3 cellular contexts compared by ENCODE assay signal in the genomic region with DNA sequence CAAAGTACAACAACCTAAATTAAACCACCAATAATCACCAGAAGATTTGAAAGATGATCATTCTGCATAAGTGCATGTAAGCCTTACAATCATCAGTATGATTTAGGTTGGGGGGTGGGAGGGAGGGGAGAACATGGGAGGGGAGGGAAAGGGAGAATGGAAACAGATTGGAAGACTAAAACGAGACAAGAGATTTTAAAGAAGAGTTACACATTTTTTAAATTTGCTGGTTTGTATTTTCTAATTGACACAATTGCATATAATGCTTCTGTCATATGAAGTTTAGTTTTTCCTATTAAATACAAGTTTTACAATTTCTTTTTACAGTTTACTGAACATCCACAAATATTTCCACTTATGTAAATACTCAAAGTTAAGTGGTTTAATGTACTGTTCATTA.
TF ChIP-seq lines count a peak whose summit lies in the region.

No MANE protein-coding gene starts in this region.

TF ChIP-seq in HepG2, 621 proteins besides CTCF, POLR2A, EP300 and RAD21:
- no peak for TF ChIP-seq MEF2D (CRISPR knock-in tag; IDR thresholded peaks at IDR 0.05)
- TF ChIP-seq HNRNPK (IDR thresholded peaks at IDR 0.05; ENCODE audit: low read depth, low read length, poor library complexity, severe bottlenecking): peak; percentile 90
TF ChIP-seq in HepG2: peak in this region for 1.

TF ChIP-seq in HCT116, 20 proteins besides CTCF, POLR2A, EP300 and RAD21:
- TF ChIP-seq POLR2AphosphoS5 (IDR thresholded peaks at IDR 0.05; ENCODE audit: low read depth, low read length) (no peak), FOSL1 (IDR thresholded peaks at IDR 0.05; ENCODE audit: low read depth) (no peak), EZH2 (IDR thresholded peaks at IDR 0.05) (no peak), SRF (IDR thresholded peaks at IDR 0.05; ENCODE audit: low read depth) (no peak), CEBPB (IDR thresholded peaks at IDR 0.05; ENCODE audit: low read depth) (no peak), ELF1 (IDR thresholded peaks at IDR 0.05; ENCODE audit: borderline replicate concordance, low read depth) (no peak), ZNF274 (IDR thresholded peaks at IDR 0.05; ENCODE audit: low read depth, low read length) (no peak), TCF7L2 (IDR thresholded peaks at IDR 0.05; ENCODE audit: borderline replicate concordance, extremely low read depth, insufficient read depth, insufficient read length) (no peak), SIN3A (IDR thresholded peaks at IDR 0.05; ENCODE audit: low read depth) (no peak), JUND (IDR thresholded peaks at IDR 0.05) (no peak), YY1 (IDR thresholded peaks at IDR 0.05; ENCODE audit: extremely low read depth, insufficient replicate concordance, low read depth, low read length) (no peak), CBX3 (IDR thresholded peaks at IDR 0.05; ENCODE audit: low read depth) (no peak), EZH2phosphoT487 (IDR thresholded peaks at IDR 0.05; ENCODE audit: borderline replicate concordance) (no peak), ZFX (IDR thresholded peaks at IDR 0.05) (no peak), SP1 (IDR thresholded peaks at IDR 0.05; ENCODE audit: low read depth) (no peak), EGR1 (IDR thresholded peaks at IDR 0.05; ENCODE audit: low read depth) (no peak)
- TF ChIP-seq, protein P1, sequence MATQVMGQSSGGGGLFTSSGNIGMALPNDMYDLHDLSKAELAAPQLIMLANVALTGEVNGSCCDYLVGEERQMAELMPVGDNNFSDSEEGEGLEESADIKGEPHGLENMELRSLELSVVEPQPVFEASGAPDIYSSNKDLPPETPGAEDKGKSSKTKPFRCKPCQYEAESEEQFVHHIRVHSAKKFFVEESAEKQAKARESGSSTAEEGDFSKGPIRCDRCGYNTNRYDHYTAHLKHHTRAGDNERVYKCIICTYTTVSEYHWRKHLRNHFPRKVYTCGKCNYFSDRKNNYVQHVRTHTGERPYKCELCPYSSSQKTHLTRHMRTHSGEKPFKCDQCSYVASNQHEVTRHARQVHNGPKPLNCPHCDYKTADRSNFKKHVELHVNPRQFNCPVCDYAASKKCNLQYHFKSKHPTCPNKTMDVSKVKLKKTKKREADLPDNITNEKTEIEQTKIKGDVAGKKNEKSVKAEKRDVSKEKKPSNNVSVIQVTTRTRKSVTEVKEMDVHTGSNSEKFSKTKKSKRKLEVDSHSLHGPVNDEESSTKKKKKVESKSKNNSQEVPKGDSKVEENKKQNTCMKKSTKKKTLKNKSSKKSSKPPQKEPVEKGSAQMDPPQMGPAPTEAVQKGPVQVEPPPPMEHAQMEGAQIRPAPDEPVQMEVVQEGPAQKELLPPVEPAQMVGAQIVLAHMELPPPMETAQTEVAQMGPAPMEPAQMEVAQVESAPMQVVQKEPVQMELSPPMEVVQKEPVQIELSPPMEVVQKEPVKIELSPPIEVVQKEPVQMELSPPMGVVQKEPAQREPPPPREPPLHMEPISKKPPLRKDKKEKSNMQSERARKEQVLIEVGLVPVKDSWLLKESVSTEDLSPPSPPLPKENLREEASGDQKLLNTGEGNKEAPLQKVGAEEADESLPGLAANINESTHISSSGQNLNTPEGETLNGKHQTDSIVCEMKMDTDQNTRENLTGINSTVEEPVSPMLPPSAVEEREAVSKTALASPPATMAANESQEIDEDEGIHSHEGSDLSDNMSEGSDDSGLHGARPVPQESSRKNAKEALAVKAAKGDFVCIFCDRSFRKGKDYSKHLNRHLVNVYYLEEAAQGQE (IDR thresholded peaks at IDR 0.05; ENCODE audit: low read depth): no peak
- TF ChIP-seq, protein P2, sequence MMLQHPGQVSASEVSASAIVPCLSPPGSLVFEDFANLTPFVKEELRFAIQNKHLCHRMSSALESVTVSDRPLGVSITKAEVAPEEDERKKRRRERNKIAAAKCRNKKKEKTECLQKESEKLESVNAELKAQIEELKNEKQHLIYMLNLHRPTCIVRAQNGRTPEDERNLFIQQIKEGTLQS (IDR thresholded peaks at IDR 0.05): no peak
- TF ChIP-seq, protein P3, sequence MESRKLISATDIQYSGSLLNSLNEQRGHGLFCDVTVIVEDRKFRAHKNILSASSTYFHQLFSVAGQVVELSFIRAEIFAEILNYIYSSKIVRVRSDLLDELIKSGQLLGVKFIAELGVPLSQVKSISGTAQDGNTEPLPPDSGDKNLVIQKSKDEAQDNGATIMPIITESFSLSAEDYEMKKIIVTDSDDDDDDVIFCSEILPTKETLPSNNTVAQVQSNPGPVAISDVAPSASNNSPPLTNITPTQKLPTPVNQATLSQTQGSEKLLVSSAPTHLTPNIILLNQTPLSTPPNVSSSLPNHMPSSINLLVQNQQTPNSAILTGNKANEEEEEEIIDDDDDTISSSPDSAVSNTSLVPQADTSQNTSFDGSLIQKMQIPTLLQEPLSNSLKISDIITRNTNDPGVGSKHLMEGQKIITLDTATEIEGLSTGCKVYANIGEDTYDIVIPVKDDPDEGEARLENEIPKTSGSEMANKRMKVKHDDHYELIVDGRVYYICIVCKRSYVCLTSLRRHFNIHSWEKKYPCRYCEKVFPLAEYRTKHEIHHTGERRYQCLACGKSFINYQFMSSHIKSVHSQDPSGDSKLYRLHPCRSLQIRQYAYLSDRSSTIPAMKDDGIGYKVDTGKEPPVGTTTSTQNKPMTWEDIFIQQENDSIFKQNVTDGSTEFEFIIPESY (IDR thresholded peaks at IDR 0.05; ENCODE audit: extremely low read depth, insufficient replicate concordance, low read length): no peak

TF ChIP-seq in IMR-90, 13 proteins besides CTCF, POLR2A, EP300 and RAD21:
- TF ChIP-seq MXI1 (IDR thresholded peaks at IDR 0.05; ENCODE audit: borderline replicate concordance, low read depth, low read length) (no peak), RCOR1 (IDR thresholded peaks at IDR 0.05; ENCODE audit: insufficient replicate concordance, low read length) (no peak), FOS (IDR thresholded peaks at IDR 0.05; ENCODE audit: low read depth, low read length) (no peak), MAZ (IDR thresholded peaks at IDR 0.05; ENCODE audit: borderline replicate concordance, low read depth, low read length) (no peak)
- TF ChIP-seq, protein P4, sequence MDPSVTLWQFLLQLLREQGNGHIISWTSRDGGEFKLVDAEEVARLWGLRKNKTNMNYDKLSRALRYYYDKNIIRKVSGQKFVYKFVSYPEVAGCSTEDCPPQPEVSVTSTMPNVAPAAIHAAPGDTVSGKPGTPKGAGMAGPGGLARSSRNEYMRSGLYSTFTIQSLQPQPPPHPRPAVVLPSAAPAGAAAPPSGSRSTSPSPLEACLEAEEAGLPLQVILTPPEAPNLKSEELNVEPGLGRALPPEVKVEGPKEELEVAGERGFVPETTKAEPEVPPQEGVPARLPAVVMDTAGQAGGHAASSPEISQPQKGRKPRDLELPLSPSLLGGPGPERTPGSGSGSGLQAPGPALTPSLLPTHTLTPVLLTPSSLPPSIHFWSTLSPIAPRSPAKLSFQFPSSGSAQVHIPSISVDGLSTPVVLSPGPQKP (IDR thresholded peaks at IDR 0.05; ENCODE audit: borderline replicate concordance, low read depth, low read length): no peak
- TF ChIP-seq, protein P5, sequence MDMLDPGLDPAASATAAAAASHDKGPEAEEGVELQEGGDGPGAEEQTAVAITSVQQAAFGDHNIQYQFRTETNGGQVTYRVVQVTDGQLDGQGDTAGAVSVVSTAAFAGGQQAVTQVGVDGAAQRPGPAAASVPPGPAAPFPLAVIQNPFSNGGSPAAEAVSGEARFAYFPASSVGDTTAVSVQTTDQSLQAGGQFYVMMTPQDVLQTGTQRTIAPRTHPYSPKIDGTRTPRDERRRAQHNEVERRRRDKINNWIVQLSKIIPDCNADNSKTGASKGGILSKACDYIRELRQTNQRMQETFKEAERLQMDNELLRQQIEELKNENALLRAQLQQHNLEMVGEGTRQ (IDR thresholded peaks at IDR 0.05; ENCODE audit: low read depth, low read length): no peak
